11 cellular contexts compared by ENCODE assay signal in genomic region chr15:85499498-85499897, GRCh38.
DNase-seq lines count a peak whose midpoint lies in the region; ATAC-seq and TF ChIP-seq lines count a peak whose summit lies in the region.
"Had no signal": no experiment of that assay in that cellular context is flagged by ENCODE, and none has a peak within 500 bp of the region (broad histone marks: within the 10 kb centered on the region; RNA-seq: fewer than 3 reads in every experiment).

No MANE protein-coding gene starts in this region.

- no peak for ATAC-seq in activated T-cell treated with anti-CD3 and anti-CD28 coated beads, Interleukin-2, amount 50 U/mL, for 72 hours (replicated peaks in 1 of 2)
- ATAC-seq: HepG2 had no signal

- H2AFZ ChIP-seq in OCI-LY7 (ENCODE audit: low read length) (no peak overlapping the region), trophoblast cell (ENCODE audit: insufficient read depth, low read length, poor library complexity) (no peak overlapping the region)

- peaks cover 93% of the 10 kb centered on the region for H3K79me2 ChIP-seq in OCI-LY7 (ENCODE audit: insufficient read depth, low read depth, low read length)
- H3K79me2 ChIP-seq in trophoblast cell (ENCODE audit: control insufficient read depth, insufficient read depth, low read length, poor library complexity) = no peaks in the 10 kb centered on the region

- DNase-seq in activated T-cell treated with anti-CD3 and anti-CD28 coated beads, Interleukin-2, amount 50 U/mL, for 72 hours = no peak
- DNase-seq in activated T-cell treated with anti-CD3 and anti-CD28 coated beads, Interleukin-2, amount 50 U/mL, for 48 hours = no peak
- DNase-seq in OCI-LY7 (ENCODE audit: low spot score) = no peak
- DNase-seq in left ventricle myocardium inferior = no peak
- no peak for DNase-seq in type B pancreatic cell (ENCODE audit: extremely low spot score, unreplicated experiment)
- DNase-seq in trophoblast cell = no peak
- DNase-seq in middle frontal gyrus (ENCODE audit: extremely low spot score, low spot score) = no peak
- no peak for DNase-seq in SKM-1 (lab: John Stamatoyannopoulos, UW; ENCODE audit: unreplicated experiment)
- DNase-seq: activated CD8-positive, alpha-beta memory T cell treated with anti-CD3 and anti-CD28 coated beads, Interleukin-2, amount 50 U/mL, for 48 hours; T1000 had no signal

- no TSS peak for BruUV-seq in OCI-LY7 (replicated peaks; lab: Mats Ljungman, UMichigan)

- no peak overlapping the region for H2AK5ac ChIP-seq in trophoblast cell (ENCODE audit: low read length)

- no peak overlapping the region for H3K9ac ChIP-seq in trophoblast cell (ENCODE audit: low read length)

- intact Hi-C loops in OCI-LY7 (cut with micrococcal nuclease; ENCODE audit: unreplicated experiment) (no loop called here), left ventricle myocardium inferior (cut with micrococcal nuclease) (loop anchor here (10.0 kb wide), 2 partner anchors 85 to 195 kb away; no protein-coding TSS in a partner anchor)

- POLR2A ChIA-PET in OCI-LY7 (lab: Charles Lee) = interaction anchor here (0.5 to 0.8 kb wide), 3 partner anchors 20 to 31 kb away, joined by 3 to 4 read pairs (median 3); no protein-coding TSS in a partner anchor

- H3K27me3 ChIP-seq in left ventricle myocardium inferior (ENCODE audit: low read depth) (no peaks in the 10 kb centered on the region), trophoblast cell (ENCODE audit: insufficient read depth, low read length) (no peaks in the 10 kb centered on the region)

- peaks cover 54% of the 10 kb centered on the region for H4K20me1 ChIP-seq in OCI-LY7 (ENCODE audit: insufficient read depth, low read length)

- H4K91ac ChIP-seq in trophoblast cell (ENCODE audit: low read depth, low read length) = no peak overlapping the region

- no peak for TF ChIP-seq CTCF in OCI-LY7 (conservative IDR thresholded peaks at IDR 0.05; ENCODE audit: low read length)
- no peak for TF ChIP-seq CTCF in left ventricle myocardium inferior (IDR thresholded peaks at IDR 0.05; ENCODE audit: borderline replicate concordance)
- TF ChIP-seq CTCF in type B pancreatic cell (conservative IDR thresholded peaks at IDR 0.05) = no peak

- no peak overlapping the region for H3K14ac ChIP-seq in trophoblast cell (ENCODE audit: low read length)

- H3K4me1 ChIP-seq in OCI-LY7 (ENCODE audit: insufficient read depth, low read length, poor library complexity, severe bottlenecking) (peaks cover 46% of the 10 kb centered on the region), left ventricle myocardium inferior (peaks cover 100% of the 10 kb centered on the region), trophoblast cell (ENCODE audit: control insufficient read depth in 1 of 2, insufficient read depth in 2 of 2, low read length in 2 of 2) (peaks cover 6 to 13% of the 10 kb centered on the region in 2 experiments)

- H3K4me3 Mint-ChIP-seq in activated T-cell treated with anti-CD3 and anti-CD28 coated beads, Interleukin-2, amount 50 U/mL, for 72 hours = peak overlapping the region; percentile 4 to 65
- peak overlapping the region; percentile 35 for H3K4me3 Mint-ChIP-seq in type B pancreatic cell

- H3K27ac ChIP-seq in OCI-LY7 (ENCODE audit: low read depth, low read length, poor library complexity, severe bottlenecking) (no peak overlapping the region), left ventricle myocardium inferior (replicated peaks) (peak overlapping the region; percentile 80), trophoblast cell (ENCODE audit: low read depth, low read length) (no peak overlapping the region)

- H3K4me2 ChIP-seq in OCI-LY7 (ENCODE audit: low read length) (peak overlapping the region; percentile 3; the same call in 1 of the 2 replicates), trophoblast cell (ENCODE audit: low read length) (no peak overlapping the region)

- H3K9me3 Mint-ChIP-seq in activated T-cell treated with anti-CD3 and anti-CD28 coated beads, Interleukin-2, amount 50 U/mL, for 72 hours = no peaks in the 10 kb centered on the region
- no peaks in the 10 kb centered on the region for H3K9me3 Mint-ChIP-seq in type B pancreatic cell

- CTCF ChIA-PET in OCI-LY7 (lab: Charles Lee; ENCODE audit: unreplicated experiment) = no interaction called here

- no CpG with 5 or more reads among the region's 5 CpGs for WGBS in trophoblast cell (ENCODE audit: extremely low coverage, insufficient coverage, insufficient read length)

- H3K9me3 ChIP-seq in OCI-LY7 (ENCODE audit: low read length) (no peaks in the 10 kb centered on the region), left ventricle myocardium inferior (replicated peaks) (no peaks in the 10 kb centered on the region), trophoblast cell (ENCODE audit: insufficient read depth, low read depth, low read length) (no peaks in the 10 kb centered on the region)

- no peak overlapping the region for H2BK120ac ChIP-seq in trophoblast cell (ENCODE audit: insufficient read depth, low read length, poor library complexity)

- no peak overlapping the region for H4K8ac ChIP-seq in trophoblast cell (ENCODE audit: low read depth, low read length)

- no peak overlapping the region for H3K18ac ChIP-seq in trophoblast cell (ENCODE audit: low read length)

- H3K9me2 ChIP-seq in OCI-LY7 (ENCODE audit: insufficient read depth, low read length) = no peaks in the 10 kb centered on the region

- no peak overlapping the region for H3K23ac ChIP-seq in trophoblast cell (ENCODE audit: low read length)

- no peak overlapping the region for H3K4ac ChIP-seq in trophoblast cell (ENCODE audit: low read depth, low read length)

- H3K36me3 ChIP-seq in OCI-LY7 (ENCODE audit: insufficient read depth, low read length) = peaks cover 6% of the 10 kb centered on the region; the same call in 1 of the 2 replicates
- H3K36me3 ChIP-seq in left ventricle myocardium inferior = no peaks in the 10 kb centered on the region
- no peaks in the 10 kb centered on the region for H3K36me3 ChIP-seq in trophoblast cell (ENCODE audit: control insufficient read depth in 1 of 2, insufficient read depth in 2 of 2, low read length in 2 of 2)

- H3K27me3 Mint-ChIP-seq in activated T-cell treated with anti-CD3 and anti-CD28 coated beads, Interleukin-2, amount 50 U/mL, for 72 hours (ENCODE audit: low read depth) = no peaks in the 10 kb centered on the region
- H3K27me3 Mint-ChIP-seq in type B pancreatic cell = no peaks in the 10 kb centered on the region

- no peak overlapping the region for H2BK5ac ChIP-seq in trophoblast cell (ENCODE audit: low read depth, low read length, poor library complexity)

- H2BK12ac ChIP-seq in trophoblast cell (ENCODE audit: low read length) = no peak overlapping the region

- no peak overlapping the region for H4K12ac ChIP-seq in trophoblast cell (ENCODE audit: low read depth, low read length)

- H3K79me1 ChIP-seq in trophoblast cell (ENCODE audit: low read length) = no peaks in the 10 kb centered on the region

- H3K36me3 Mint-ChIP-seq in activated T-cell treated with anti-CD3 and anti-CD28 coated beads, Interleukin-2, amount 50 U/mL, for 72 hours (ENCODE audit: insufficient read depth in 2 of 2) = no peaks in the 10 kb centered on the region
- H3K36me3 Mint-ChIP-seq in type B pancreatic cell = no peaks in the 10 kb centered on the region

- no peak overlapping the region for H3K4me3 ChIP-seq in OCI-LY7 (ENCODE audit: low read depth, low read length, poor library complexity, severe bottlenecking)
- H3K4me3 ChIP-seq in left ventricle myocardium inferior = peak overlapping the region; percentile 11
- no peak overlapping the region for H3K4me3 ChIP-seq in trophoblast cell (ENCODE audit: low read depth, low read length)

- peaks cover 85% of the 10 kb centered on the region for H3K4me1 Mint-ChIP-seq in activated T-cell treated with anti-CD3 and anti-CD28 coated beads, Interleukin-2, amount 50 U/mL, for 72 hours (ENCODE audit: low read depth)
- H3K4me1 Mint-ChIP-seq in type B pancreatic cell (ENCODE audit: unreplicated experiment) = peaks cover 75% of the 10 kb centered on the region

- peak overlapping the region; percentile 70 for H3K27ac Mint-ChIP-seq in activated T-cell treated with anti-CD3 and anti-CD28 coated beads, Interleukin-2, amount 50 U/mL, for 72 hours
- H3K27ac Mint-ChIP-seq in type B pancreatic cell = peak overlapping the region; percentile 52
